Comparison of ENCODE assay signal across 8 cellular contexts in genomic region chr17:42387663-42388380, GRCh38. TPM values are rescaled to one million over a fixed set of nuclear protein-coding genes. Genes with fewer than 3 reads are reported as not detected.
A peak's percentile ranks its signal among the peaks of the same experiment; 100 is the strongest.
DNase-seq lines count a peak whose midpoint lies in the region; ATAC-seq, FAIRE-seq and TF ChIP-seq lines count a peak whose summit lies in the region.

No MANE protein-coding gene starts in this region.

- ATAC-seq in pancreas (peak; percentile 42 to 61 (median 54)), HG03457 (IDR thresholded peaks at IDR 0.05; ENCODE audit: unreplicated experiment) (no peak)

- peaks cover 6% of the 10 kb centered on the region for H3K9me3 Mint-ChIP-seq in glutamatergic neuron (ENCODE audit: unreplicated experiment)

- H3K36me3 ChIP-seq in pancreas, result no peaks in the 10 kb centered on the region

- peaks cover 5% of the 10 kb centered on the region for H3K4me1 Mint-ChIP-seq in glutamatergic neuron (ENCODE audit: low read depth, unreplicated experiment)

- H3K9me3 ChIP-seq in pancreas, result no peaks in the 10 kb centered on the region

- peak overlapping the region; percentile 96 to 100 (median 99) for H3K27ac ChIP-seq in pancreas

- TF ChIP-seq CTCF in HFF-Myc (IDR thresholded peaks at IDR 0.05; ENCODE audit: low read depth, low read length, missing control alignments) (no peak), glutamatergic neuron (IDR thresholded peaks at IDR 0.05; ENCODE audit: partially characterized antibody, unreplicated experiment) (no peak), pancreas (IDR thresholded peaks at IDR 0.05) (no peak)

- no peaks in the 10 kb centered on the region for H3K36me3 Mint-ChIP-seq in glutamatergic neuron (ENCODE audit: unreplicated experiment)

- DNase-seq in D341Med (ENCODE audit: low spot score) (peak; percentile 74), HFF-Myc (ENCODE audit: extremely low read depth, low read depth) (no peak), NCI-H526 (lab: John Stamatoyannopoulos, UW) (peak; percentile 19 to 60), activated gamma-delta T cell (lab: John Stamatoyannopoulos, UW) (peak; percentile 38), glutamatergic neuron (peak; percentile 57), pancreas (peak; percentile 56 to 81 (median 67)), kidney glomerular epithelial cell (lab: John Stamatoyannopoulos, UW) (no peak)

- intact Hi-C loops in pancreas (cut with DNase I), result no loop called here

- WGBS in pancreas, 2 donors, result 0% methylated on average over 50 to 61 of the region's 61 CpGs

- H3K4me1 ChIP-seq in pancreas, result peaks cover 5 to 39% (median 27%) of the 10 kb centered on the region in 3 donors

- no peaks in the 10 kb centered on the region for H3K27me3 ChIP-seq in pancreas

- H3K4me3 ChIP-seq in HFF-Myc (replicated peaks; ENCODE audit: low read depth, low read length), result peak overlapping the region; percentile 92
- H3K4me3 ChIP-seq in pancreas, result peak overlapping the region; percentile 62 to 98 (median 89)

- FAIRE-seq in pancreas (lab: Jason Lieb, UNC), result no peak

- peak overlapping the region; percentile 90 for H3K27ac Mint-ChIP-seq in glutamatergic neuron (ENCODE audit: unreplicated experiment)

- peaks cover 5% of the 10 kb centered on the region for H3K27me3 Mint-ChIP-seq in glutamatergic neuron (ENCODE audit: unreplicated experiment)

- peak overlapping the region; percentile 97 for H3K4me3 Mint-ChIP-seq in glutamatergic neuron (ENCODE audit: unreplicated experiment)

RNA-seq across cellular contexts. Expression of gene STAT3, which starts 0.4 kb away (rescaled TPM):
- 68.0 TPM for total RNA-seq in glutamatergic neuron (ENCODE audit: unreplicated experiment)
- 100 to 1,000 TPM in 2 of 6 donors, 10 to 100 TPM in 4; 63.3 to 127 (median 78.6) TPM for total RNA-seq in pancreas
- polyA plus RNA-seq in pancreas, result 10 to 100 TPM; 37.9 to 42.9 TPM

RNA-seq across cellular contexts. Expression of gene CAVIN1, which starts 35.2 kb away (rescaled TPM):
- 0.32 TPM for total RNA-seq in glutamatergic neuron (ENCODE audit: unreplicated experiment)
- total RNA-seq in pancreas, result 10 to 100 TPM; 11.5 to 42.6 (median 19.6) TPM
- 10 to 100 TPM; 25.2 to 32.9 TPM for polyA plus RNA-seq in pancreas

Comparison
In these comparisons a context has a peak if more than half of its experiments do, and no peak if none do; other contexts are left out.
1. DNase-seq: peak in D341Med (single experiment), NCI-H526 (2 of 2), activated gamma-delta T cell (single experiment), glutamatergic neuron (single experiment) and pancreas (6 of 6); none in HFF-Myc (single experiment) and kidney glomerular epithelial cell (single experiment).